1 cellular context compared by ENCODE assay signal in genomic region chr13:33692531-33692930, GRCh38.
TF ChIP-seq lines count a peak whose summit lies in the region.

No MANE protein-coding gene starts in this region.

TF ChIP-seq in HCT116, 20 proteins besides CTCF, POLR2A, EP300 and RAD21 (continued from another document):
- TF ChIP-seq EGR1 (IDR thresholded peaks at IDR 0.05; ENCODE audit: low read depth) (no peak), JUND (IDR thresholded peaks at IDR 0.05) (no peak), SIN3A (IDR thresholded peaks at IDR 0.05; ENCODE audit: low read depth) (no peak), ZNF274 (IDR thresholded peaks at IDR 0.05; ENCODE audit: low read depth, low read length) (no peak), SRF (IDR thresholded peaks at IDR 0.05; ENCODE audit: low read depth) (no peak), MAX (IDR thresholded peaks at IDR 0.05) (no peak), TCF7L2 (IDR thresholded peaks at IDR 0.05; ENCODE audit: borderline replicate concordance, extremely low read depth, insufficient read depth, insufficient read length) (no peak), POLR2AphosphoS5 (IDR thresholded peaks at IDR 0.05; ENCODE audit: low read depth, low read length) (no peak), EZH2 (IDR thresholded peaks at IDR 0.05) (no peak), CEBPB (IDR thresholded peaks at IDR 0.05; ENCODE audit: low read depth) (no peak), ATF3 (IDR thresholded peaks at IDR 0.05) (no peak)
